12 cellular contexts compared by ENCODE assay signal in the genomic region with DNA sequence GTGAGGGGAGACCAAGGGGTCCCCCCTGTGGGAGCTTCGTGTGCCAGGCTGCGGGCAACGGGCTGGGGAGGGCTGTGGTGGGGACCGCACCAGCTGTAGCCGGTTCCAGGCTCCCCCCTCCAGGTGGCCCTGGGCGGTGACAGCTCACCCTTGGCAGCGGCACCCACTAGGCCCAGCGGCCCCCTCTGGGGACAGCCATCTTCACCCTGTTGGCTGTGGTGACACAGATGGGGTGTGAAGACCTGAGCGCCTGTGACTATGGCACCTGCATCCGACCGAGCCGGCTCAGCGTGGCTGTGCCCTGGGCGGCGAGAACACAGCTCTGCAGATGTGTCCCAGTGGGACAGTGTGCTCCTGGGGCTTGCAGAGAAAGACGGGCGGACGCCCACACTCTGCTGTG. TPM values are rescaled to one million over a fixed set of nuclear protein-coding genes. Genes with fewer than 3 reads are reported as not detected.
"Had no signal": no experiment of that assay in that cellular context is flagged by ENCODE, and none has a peak within 500 bp of the region (broad histone marks: within the 10 kb centered on the region; RNA-seq: fewer than 3 reads in every experiment).

No MANE protein-coding gene starts in this region.

- H3K36me3 ChIP-seq: prostate gland, transverse colon had no signal

- H3K4me3 Mint-ChIP-seq: activated naive CD4-positive, alpha-beta T cell treated with anti-CD3 and anti-CD28 coated beads, Interleukin-2, amount 50 U/mL, for 24 hours; brain; nephron had no signal

- H3K27ac Mint-ChIP-seq: activated naive CD4-positive, alpha-beta T cell treated with anti-CD3 and anti-CD28 coated beads, Interleukin-2, amount 50 U/mL, for 24 hours; activated T-helper 2 cell treated with anti-CD3 and anti-CD28 coated beads, Interferon-gamma antibody, Interleukin-2, Interleukin-4, amounts not matched to agents 10 μg/mL and 5 μg/mL and 100 μg/mL, durations not matched to agents 14 hours and 24 hours and 36 hours; nephron had no signal

- DNase-seq: activated CD4-positive, alpha-beta T cell treated with anti-CD3 and anti-CD28 coated beads, Interleukin-2, amount 50 U/mL, for 1 hour; stimulated activated CD4-positive, alpha-beta T cell treated with anti-CD3 and anti-CD28 coated beads, Interleukin-4, amount 100 ng/mL, for 4 hours; T-helper 2 cell; transverse colon had no signal

- H3K36me3 Mint-ChIP-seq: activated naive CD4-positive, alpha-beta T cell treated with anti-CD3 and anti-CD28 coated beads, Interleukin-2, amount 50 U/mL, for 24 hours; brain had no signal

- H3K9me3 Mint-ChIP-seq: activated naive CD4-positive, alpha-beta T cell treated with anti-CD3 and anti-CD28 coated beads, Interleukin-2, amount 50 U/mL, for 24 hours; activated T-helper 2 cell treated with anti-CD3 and anti-CD28 coated beads, Interferon-gamma antibody, Interleukin-2, Interleukin-4, amounts not matched to agents 10 μg/mL and 5 μg/mL and 100 μg/mL, durations not matched to agents 14 hours and 24 hours and 36 hours; nephron had no signal

- H3K27ac ChIP-seq: prostate gland, transverse colon had no signal

- ATAC-seq: esophagus mucosa had no signal

- H3K4me1 Mint-ChIP-seq: activated naive CD4-positive, alpha-beta T cell treated with anti-CD3 and anti-CD28 coated beads, Interleukin-2, amount 50 U/mL, for 24 hours had no signal

- H3K27me3 Mint-ChIP-seq: activated naive CD4-positive, alpha-beta T cell treated with anti-CD3 and anti-CD28 coated beads, Interleukin-2, amount 50 U/mL, for 24 hours had no signal

- H3K4me3 ChIP-seq: prostate gland, transverse colon had no signal

- H3K9me3 ChIP-seq: prostate gland, transverse colon had no signal

- H3K4me1 ChIP-seq: prostate gland had no signal

RNA-seq across cellular contexts. Expression of a gene that starts 1.1 kb away (rescaled TPM):
- total RNA-seq: activated T-helper 2 cell treated with anti-CD3 and anti-CD28 coated beads, Interferon-gamma antibody, Interleukin-2, Interleukin-4, amounts not matched to agents 10 μg/mL and 5 μg/mL and 100 μg/mL, durations not matched to agents 14 hours and 24 hours and 36 hours; esophagus mucosa; fibroblast of villous mesenchyme; omental fat pad; transverse colon had no signal

RNA-seq across cellular contexts. Expression of a gene that starts 24.6 kb away (rescaled TPM):
- total RNA-seq: activated T-helper 2 cell treated with anti-CD3 and anti-CD28 coated beads, Interferon-gamma antibody, Interleukin-2, Interleukin-4, amounts not matched to agents 10 μg/mL and 5 μg/mL and 100 μg/mL, durations not matched to agents 14 hours and 24 hours and 36 hours; esophagus mucosa; fibroblast of villous mesenchyme; transverse colon had no signal
